Comparison of ENCODE assay signal across 17 cellular contexts in the genomic region with DNA sequence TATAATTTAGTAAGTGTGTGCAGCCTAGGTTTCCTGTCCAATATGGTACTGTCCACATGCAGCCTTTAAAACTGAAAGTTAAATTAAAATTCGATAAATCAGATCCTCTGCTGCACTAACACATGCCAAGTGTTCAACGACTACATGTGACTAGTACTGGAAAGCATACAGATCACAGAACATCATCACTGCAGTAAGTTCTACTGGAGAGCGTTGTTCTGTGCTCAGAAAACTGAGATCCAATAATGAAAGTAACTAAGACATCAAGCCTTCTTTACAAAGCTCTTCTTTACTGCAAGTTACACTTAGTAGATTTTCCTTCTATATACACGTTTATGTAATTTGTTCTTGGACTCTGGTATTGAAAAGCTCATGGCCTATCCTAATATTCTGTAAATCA.
A peak's percentile ranks its signal among the peaks of the same experiment; 100 is the strongest.
DNase-seq lines count a peak whose midpoint lies in the region; ATAC-seq lines count a peak whose summit lies in the region.
"Had no signal": no experiment of that assay in that cellular context is flagged by ENCODE, and none has a peak within 500 bp of the region (broad histone marks: within the 10 kb centered on the region; RNA-seq: fewer than 3 reads in every experiment).

No MANE protein-coding gene starts in this region.

- no peaks in the 10 kb centered on the region for H3K27me3 ChIP-seq in Karpas-422 (ENCODE audit: low read length)
- H3K27me3 ChIP-seq: breast epithelium, esophagus muscularis mucosa had no signal

- H3K36me3 ChIP-seq in Karpas-422 (ENCODE audit: insufficient read depth, low read length) = no peaks in the 10 kb centered on the region
- H3K36me3 ChIP-seq: breast epithelium had no signal

- in situ Hi-C loops in ACHN (cut with HindIII; ENCODE audit: low pct_ligation_motif_present, low pct_unique_long_range_greater_than_20kb, low sequenced_read_pairs) = no loop called here

- no peak overlapping the region for H3K9ac ChIP-seq in Karpas-422 (ENCODE audit: low read length)

- peak; percentile 90 for ATAC-seq in left lobe of liver
- ATAC-seq: HCT116 had no signal

- peaks cover 6% of the 10 kb centered on the region for H3K4me1 ChIP-seq in Karpas-422 (ENCODE audit: low read length)
- H3K4me1 ChIP-seq: breast epithelium had no signal

- no peak overlapping the region for H3K4me2 ChIP-seq in Karpas-422 (ENCODE audit: low read depth, low read length, poor library complexity, severe bottlenecking)

- no peak overlapping the region for H2AFZ ChIP-seq in Karpas-422 (ENCODE audit: low read length)

- no peaks in the 10 kb centered on the region for H3K9me3 ChIP-seq in Karpas-422 (ENCODE audit: low read length)
- H3K9me3 ChIP-seq: breast epithelium, esophagus muscularis mucosa had no signal

- no peak overlapping the region for H3K4me3 ChIP-seq in Karpas-422 (ENCODE audit: low read length)
- H3K4me3 ChIP-seq: breast epithelium, esophagus muscularis mucosa had no signal

- no peak overlapping the region for H3K27ac ChIP-seq in Karpas-422 (ENCODE audit: low read length)
- H3K27ac ChIP-seq: breast epithelium, esophagus muscularis mucosa had no signal

- peaks cover 4% of the 10 kb centered on the region; the same call in 1 of the 2 replicates for H3K79me2 ChIP-seq in Karpas-422 (ENCODE audit: low read length)

- DNase-seq in ACHN = peak; percentile 32
- peak; percentile 42 for DNase-seq in GM03348 (ENCODE audit: low spot score)
- peak; percentile 13 for DNase-seq in cerebellar cortex (ENCODE audit: low spot score)
- DNase-seq in left lobe of liver (ENCODE audit: low spot score) = no peak
- no peak for DNase-seq in Karpas-422
- DNase-seq in NCI-H1105 treated with DMSO at 0.1 percent for 48 hours (lab: John Stamatoyannopoulos, UW) = no peak
- no peak for DNase-seq in DMS53 treated with DMSO at 0.1 percent for 48 hours (lab: John Stamatoyannopoulos, UW; ENCODE audit: unreplicated experiment)
- DNase-seq in NAMALWA (ENCODE audit: low spot score) = no peak
- DNase-seq: activated CD4-positive, CD25-positive, alpha-beta regulatory T cell; activated naive CD8-positive, alpha-beta T cell treated with anti-CD3 and anti-CD28 coated beads for 36 hours; NCI-H187 treated with DMSO at 0.1 percent for 48 hours; NCI-H446; Right ventricle myocardium superior; stimulated activated CD4-positive, alpha-beta T cell treated with anti-CD3 and anti-CD28 coated beads, Interleukin-2, amount 100 ng/mL, for 24 hours had no signal

- no peaks in the 10 kb centered on the region for H4K20me1 ChIP-seq in Karpas-422 (ENCODE audit: insufficient read depth, low read depth, low read length)

- no peaks in the 10 kb centered on the region for H3K9me2 ChIP-seq in Karpas-422 (replicated peaks; ENCODE audit: insufficient read depth, low read length)

Comparison
In these comparisons a context has a peak if more than half of its experiments do, and no peak if none do; other contexts are left out.
1. DNase-seq: peak in ACHN (single experiment), GM03348 (single experiment) and cerebellar cortex (single experiment); none in left lobe of liver (single experiment), Karpas-422 (single experiment), NCI-H1105 treated with DMSO at 0.1 percent for 48 hours (single experiment), DMS53 treated with DMSO at 0.1 percent for 48 hours (single experiment) and NAMALWA (single experiment).